In genomic region chr17:2400474-2400866, GRCh38 we compare ENCODE assay signal across 8 cellular contexts. TPM values are rescaled to one million over a fixed set of nuclear protein-coding genes. Genes with fewer than 3 reads are reported as not detected.
A peak's percentile ranks its signal among the peaks of the same experiment; 100 is the strongest.
DNase-seq lines count a peak whose midpoint lies in the region; ATAC-seq, FAIRE-seq and TF ChIP-seq lines count a peak whose summit lies in the region.

No MANE protein-coding gene starts in this region.

- peak; percentile 55 for DNase-seq in Ammon's horn (ENCODE audit: low spot score)
- no peak for DNase-seq in HFF-Myc (ENCODE audit: extremely low read depth, low read depth)
- DNase-seq in T-helper 1 cell, result peak in 4 of 5 donors; percentile 46 to 56 (median 47)
- DNase-seq in astrocyte (ENCODE audit: low read depth), result no peak
- DNase-seq in spleen, result peak; percentile 95
- DNase-seq in DMS153 (lab: John Stamatoyannopoulos, UW), result no peak

- H3K4me3 Mint-ChIP-seq in astrocyte (ENCODE audit: unreplicated experiment), result peak overlapping the region; percentile 96

- peaks cover 45% of the 10 kb centered on the region for H3K79me2 ChIP-seq in astrocyte (ENCODE audit: insufficient read depth, low read length)

- H3K9me3 ChIP-seq in astrocyte (ENCODE audit: insufficient read depth, low read depth, low read length), result no peaks in the 10 kb centered on the region
- H3K9me3 ChIP-seq in iPS-20b (ENCODE audit: insufficient read depth, low read depth, low read length), result no peaks in the 10 kb centered on the region
- H3K9me3 ChIP-seq in spleen, result no peaks in the 10 kb centered on the region

- H3K9ac ChIP-seq in astrocyte (ENCODE audit: low read length), result peak overlapping the region; percentile 98
- H3K9ac ChIP-seq in iPS-20b (ENCODE audit: low read depth, low read length), result peak overlapping the region; percentile 86

- H3K27me3 Mint-ChIP-seq in astrocyte (ENCODE audit: low read depth, unreplicated experiment), result no peaks in the 10 kb centered on the region

- intact Hi-C loops in spleen (cut with DNase I; ENCODE audit: low total_unique reads), result no loop called here

- H3K4me2 ChIP-seq in astrocyte (ENCODE audit: low read length), result peak overlapping the region; percentile 93

- peaks cover 25% of the 10 kb centered on the region for H4K20me1 ChIP-seq in astrocyte (ENCODE audit: insufficient read depth, low read length)

- H2AFZ ChIP-seq in astrocyte (ENCODE audit: low read depth, low read length), result no peak overlapping the region

- ATAC-seq in HG03175 (IDR thresholded peaks at IDR 0.05; ENCODE audit: unreplicated experiment), result no peak

- peak overlapping the region; percentile 99 for H3K27ac Mint-ChIP-seq in astrocyte (ENCODE audit: unreplicated experiment)

- no peaks in the 10 kb centered on the region for H3K9me3 Mint-ChIP-seq in astrocyte (ENCODE audit: unreplicated experiment)

- TF ChIP-seq CTCF in HFF-Myc (IDR thresholded peaks at IDR 0.05; ENCODE audit: low read depth, low read length, missing control alignments) (no peak), astrocyte (IDR thresholded peaks at IDR 0.05; ENCODE audit: insufficient read depth, low read depth, low read length) (no peak), spleen (IDR thresholded peaks at IDR 0.05 in 8 of 11, conservative IDR thresholded peaks at IDR 0.05 in 3 of 11) (no peak)

- peaks cover 57% of the 10 kb centered on the region for H3K4me1 ChIP-seq in astrocyte (ENCODE audit: insufficient read depth, low read length)
- H3K4me1 ChIP-seq in iPS-20b (ENCODE audit: insufficient read depth, low read length), result peaks cover 27% of the 10 kb centered on the region
- peaks cover 33 to 76% (median 64%) of the 10 kb centered on the region in 6 donors for H3K4me1 ChIP-seq in spleen

- no peak for TF ChIP-seq POLR2A in spleen (IDR thresholded peaks at IDR 0.05)

- H3K4me1 Mint-ChIP-seq in astrocyte (ENCODE audit: low read depth, unreplicated experiment), result peaks cover 38% of the 10 kb centered on the region

- H3K4me3 ChIP-seq in HFF-Myc (replicated peaks; ENCODE audit: low read depth, low read length) (peak overlapping the region; percentile 98), astrocyte (ENCODE audit: insufficient read depth, low read depth, low read length) (peak overlapping the region; percentile 84), iPS-20b (ENCODE audit: low read length) (peak overlapping the region; percentile 88), spleen (peak overlapping the region; percentile 78 to 99 (median 93))

- H3K36me3 ChIP-seq in astrocyte (ENCODE audit: insufficient read depth, low read length) (no peaks in the 10 kb centered on the region), iPS-20b (ENCODE audit: insufficient read depth, low read depth, low read length) (0 out of 2 replicates have a peak, but pooled peaks cover 6% of the 10 kb centered on the region), spleen (peaks cover 0 to under 1% (median 0%) of the 10 kb centered on the region in 6 donors)

- peak overlapping the region; percentile 100 for H3K27ac ChIP-seq in astrocyte (ENCODE audit: low read depth, low read length)
- H3K27ac ChIP-seq in iPS-20b (ENCODE audit: low read length), result no peak overlapping the region
- H3K27ac ChIP-seq in spleen, result peak overlapping the region; percentile 92 to 100 (median 98)

- H3K27me3 ChIP-seq in astrocyte (ENCODE audit: insufficient read depth, low read length), result no peaks in the 10 kb centered on the region
- H3K27me3 ChIP-seq in iPS-20b (ENCODE audit: insufficient read depth, low read length), result peaks cover 8% of the 10 kb centered on the region; the same call in 1 of the 2 replicates
- H3K27me3 ChIP-seq in spleen (replicated peaks in 1 of 7), result no peaks in the 10 kb centered on the region

- FAIRE-seq in astrocyte (lab: Jason Lieb, UNC), result no peak

- WGBS in spleen, 5 donors, result 0 to 1% (median 0%) methylated on average over 38 to 43 of the region's 43 CpGs

- H3K36me3 Mint-ChIP-seq in astrocyte (ENCODE audit: low read depth, unreplicated experiment), result no peaks in the 10 kb centered on the region

RNA-seq across cellular contexts. Expression of gene MNT, which starts 0.4 kb away (rescaled TPM):
- total RNA-seq in astrocyte (22.5 and 29.1 TPM in 2 replicates), spleen (10 to 100 TPM; 18.9 to 38.5 (median 28.8) TPM)
- 10 to 100 TPM in 1 of 3 donors, 1 to 10 TPM in 2; 2.8 to 11.1 (median 2.8) TPM for polyA plus RNA-seq in spleen

Comparison
In these comparisons a context has a peak if more than half of its experiments do, and no peak if none do; other contexts are left out.
1. DNase-seq: peak in Ammon's horn (single experiment), T-helper 1 cell (4 of 5) and spleen (single experiment); none in HFF-Myc (single experiment), astrocyte (single experiment) and DMS153 (single experiment).
2. Peak in every context shown above with its lines, with median percentiles within 50 percentile points of each other: H3K4me3 ChIP-seq.